18 cellular contexts compared by ENCODE assay signal in the genomic region with DNA sequence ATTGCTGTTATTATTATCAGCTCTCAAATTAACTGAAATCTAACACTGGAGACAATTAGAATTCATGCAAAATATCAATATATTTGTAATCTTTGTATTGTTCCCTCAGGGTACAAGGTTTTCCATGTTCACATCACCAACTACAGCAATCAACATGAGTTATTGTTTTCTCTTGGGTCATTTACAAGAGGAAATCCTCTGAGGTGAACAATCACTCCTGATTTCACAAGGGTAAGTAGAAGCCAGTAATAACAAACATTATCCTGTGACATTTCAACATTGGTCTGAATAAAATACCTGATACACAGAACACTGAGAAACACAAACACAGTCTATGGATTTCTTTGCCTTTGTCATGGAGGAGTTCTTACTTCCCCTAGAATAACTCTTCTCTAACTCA.
DNase-seq lines count a peak whose midpoint lies in the region; FAIRE-seq and TF ChIP-seq lines count a peak whose summit lies in the region.
"Had no signal": no experiment of that assay in that cellular context is flagged by ENCODE, and none has a peak within 500 bp of the region (broad histone marks: within the 10 kb centered on the region; RNA-seq: fewer than 3 reads in every experiment).

No MANE protein-coding gene starts in this region.

- no peak for TF ChIP-seq CTCF in AG09319 (IDR thresholded peaks at IDR 0.05; ENCODE audit: low read depth, low read length)
- TF ChIP-seq CTCF in kidney (IDR thresholded peaks at IDR 0.05; ENCODE audit: borderline replicate concordance, extremely low read depth, insufficient read depth): no peak

- no peak for FAIRE-seq in kidney (lab: Jason Lieb, UNC)
- FAIRE-seq: urothelium cell line had no signal

- H3K9ac ChIP-seq in kidney (ENCODE audit: low read length in 2 of 2): no peak overlapping the region

- H3K9me3 ChIP-seq in kidney (ENCODE audit: control insufficient read depth in 1 of 2, low read length in 2 of 2): no peaks in the 10 kb centered on the region
- H3K9me3 ChIP-seq: BE2C had no signal

- H3K4me3 ChIP-seq in kidney (ENCODE audit: low read length in 2 of 2): no peak overlapping the region

- intact Hi-C loops in kidney (cut with DNase I): no loop called here

- no peaks in the 10 kb centered on the region for H3K36me3 ChIP-seq in kidney (ENCODE audit: control insufficient read depth in 1 of 2, insufficient read depth in 2 of 2, low read length in 2 of 2)
- H3K36me3 ChIP-seq: BE2C had no signal

- H3K4me1 ChIP-seq in kidney (ENCODE audit: control insufficient read depth in 1 of 2, insufficient read depth in 1 of 2, low read depth in 1 of 2, low read length in 2 of 2): no peaks in the 10 kb centered on the region
- H3K4me1 ChIP-seq: BE2C, foreskin keratinocyte had no signal

- no peak overlapping the region for H3K27ac ChIP-seq in kidney (ENCODE audit: low read depth in 2 of 2, low read length in 2 of 2)
- H3K27ac ChIP-seq: foreskin keratinocyte had no signal

- DNase-seq in AG09319 (ENCODE audit: extremely low read depth, low read depth): peak; percentile 57
- peak; percentile 19 for DNase-seq in HT1080 (ENCODE audit: low read depth)
- peak; percentile 93 for DNase-seq in dermis blood vessel endothelial cell
- peak; percentile 35 for DNase-seq in left kidney (ENCODE audit: low read depth, low spot score)
- no peak for DNase-seq in foreskin melanocyte
- no peak for DNase-seq in HK-2 (ENCODE audit: unreplicated experiment)
- DNase-seq in kidney: no peak
- DNase-seq in 8988T: no peak
- DNase-seq: activated CD4-positive, alpha-beta T cell treated with anti-CD3 and anti-CD28 coated beads for 36 hours; activated T-cell treated with anti-CD3 and anti-CD28 coated beads for 4 hours; BE2C; DMS 273 treated with DMSO at 0.1 percent for 48 hours; KG1; NCI-H1417 treated with DMSO at 0.1 percent for 48 hours; stimulated activated naive CD4-positive, alpha-beta T cell treated with Interleukin-2 at 50 U/mL for 16 hours; T1000 had no signal

Comparison
In these comparisons a context has a peak if more than half of its experiments do, and no peak if none do; other contexts are left out.
1. DNase-seq: peak in AG09319 (single experiment), HT1080 (single experiment), dermis blood vessel endothelial cell (single experiment) and left kidney (single experiment); none in foreskin melanocyte (single experiment), HK-2 (single experiment), kidney (single experiment) and 8988T (single experiment).